ENCODE assay signal across 8 cellular contexts in genomic region chr15:73897441-73898261, GRCh38. TPM values are rescaled to one million over a fixed set of nuclear protein-coding genes. Genes with fewer than 3 reads are reported as not detected.
DNase-seq lines count a peak whose midpoint lies in the region; ATAC-seq and TF ChIP-seq lines count a peak whose summit lies in the region.

No MANE protein-coding gene starts in this region.

- DNase-seq in AG08396 (ENCODE audit: low spot score) (peak; percentile 89), GM20000 (ENCODE audit: low spot score) (peak; percentile 78), Peyer's patch (peak in 2 of 3 donors; percentile 61 to 63), activated T-helper 1 cell treated with Interleukin-2 at 50 U/mL for 16 hours (ENCODE audit: low read depth) (peak; percentile 33), foreskin melanocyte (peak; percentile 7), renal cortical epithelial cell (ENCODE audit: low read depth) (peak; percentile 82), cerebellum (ENCODE audit: low spot score) (no peak)

- TF ChIP-seq POLR2A in Peyer's patch (IDR thresholded peaks at IDR 0.05): no peak

- TF ChIP-seq CTCF in GM20000 (IDR thresholded peaks at IDR 0.05; ENCODE audit: extremely low read depth, missing control alignments): peak; percentile 84
- peak in 5 of 6 experiments; percentile 18 to 82 (median 70) for TF ChIP-seq CTCF in Peyer's patch (IDR thresholded peaks at IDR 0.05)

- no peaks in the 10 kb centered on the region for H3K4me1 ChIP-seq in Peyer's patch

- no peak overlapping the region for H3K27ac ChIP-seq in Peyer's patch

- ATAC-seq in GM19324 (IDR thresholded peaks at IDR 0.05; ENCODE audit: low FRiP score, unreplicated experiment): no peak

- H3K4me3 ChIP-seq in Peyer's patch: no peak overlapping the region

- no peaks in the 10 kb centered on the region for H3K27me3 ChIP-seq in Peyer's patch

- H3K36me3 ChIP-seq in Peyer's patch: no peaks in the 10 kb centered on the region

- no peaks in the 10 kb centered on the region for H3K9me3 ChIP-seq in Peyer's patch

RNA-seq across cellular contexts. Expression of gene TBC1D21, which starts 24.3 kb away (rescaled TPM):
- total RNA-seq in Peyer's patch (not detected), renal cortical epithelial cell (not detected in 2 replicates), cerebellum (not detected)

RNA-seq across cellular contexts. Expression of gene LOXL1, which starts 28.6 kb away (rescaled TPM):
- 1 to 10 TPM; 1.8 to 8.3 (median 5.4) TPM for total RNA-seq in Peyer's patch
- total RNA-seq in renal cortical epithelial cell: 62.8 and 70.7 TPM in 2 replicates
- total RNA-seq in cerebellum: 5.5 TPM
